Comparison of ENCODE assay signal across 24 cellular contexts in the genomic region with DNA sequence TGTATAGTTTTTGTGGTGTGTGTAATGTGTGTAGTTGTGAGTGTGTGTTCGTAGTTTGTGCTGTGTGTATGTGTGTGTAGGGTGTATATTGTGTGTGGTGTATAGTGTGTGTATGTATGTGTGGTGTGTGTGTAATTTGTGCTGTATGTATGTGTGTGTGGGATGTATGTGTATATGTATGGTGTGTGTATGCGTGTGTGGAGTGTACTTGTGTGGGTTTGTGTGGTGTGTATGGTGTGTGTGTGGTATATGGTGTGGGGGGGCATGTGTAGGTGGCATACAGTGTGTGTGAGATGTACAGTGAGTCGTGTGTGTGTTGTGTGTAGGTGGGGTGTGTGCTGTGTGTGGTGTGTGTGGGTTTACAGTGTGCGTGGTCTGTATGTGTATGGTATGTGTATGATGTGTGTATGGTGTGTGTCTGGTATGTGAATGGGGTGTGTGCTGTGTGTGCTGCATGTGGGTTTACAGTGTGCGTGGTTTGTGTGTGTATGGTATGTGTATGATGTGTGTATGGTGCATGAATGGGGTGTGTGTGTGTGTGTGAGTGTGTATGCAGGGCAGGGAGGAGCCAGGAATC.
"Had no signal": no experiment of that assay in that cellular context is flagged by ENCODE, and none has a peak within 500 bp of the region (broad histone marks: within the 10 kb centered on the region; RNA-seq: fewer than 3 reads in every experiment).

No MANE protein-coding gene starts in this region.

- H3K36me3 Mint-ChIP-seq: activated naive CD4-positive, alpha-beta T cell treated with anti-CD3 and anti-CD28 coated beads, Interleukin-2, amount 50 U/mL, for 72 hours; naive B cell; stimulated activated naive B cell treated with anti-CD40 and anti-IgM and Interleukin-4, amounts not matched to agents 10 μg/mL and 1 μg/mL and 100 μg/mL, for 72 hours had no signal

- ATAC-seq: foreskin keratinocyte; sciatic nerve; stimulated activated naive B cell treated with anti-CD40 and anti-IgM and Interleukin-4, amounts not matched to agents 10 μg/mL and 1 μg/mL and 100 μg/mL, for 72 hours had no signal

- DNase-seq: activated CD4-positive, alpha-beta memory T cell treated with anti-CD3 and anti-CD28 coated beads for 36 hours; activated gamma-delta T cell; activated T-cell treated with anti-CD3 and anti-CD28 coated beads, Interleukin-2, amount 50 U/mL, for 4 hours; amniotic stem cell; brain microvascular endothelial cell; central memory CD4-positive, alpha-beta T cell; dorsolateral prefrontal cortex; endodermal cell; foreskin keratinocyte; glutamatergic neuron; mucosa of descending colon; naive B cell; stimulated activated CD4-positive, alpha-beta T cell treated with anti-CD3 and anti-CD28 coated beads, Interleukin-4, amount 100 ng/mL, for 4 hours; stimulated activated naive B cell treated with anti-CD40 and anti-IgM and Interleukin-4, amounts not matched to agents 10 μg/mL and 1 μg/mL and 100 μg/mL, for 72 hours had no signal

- H3K4me3 Mint-ChIP-seq: activated CD4-positive, alpha-beta memory T cell treated with anti-CD3 and anti-CD28 coated beads for 36 hours; activated T-cell treated with anti-CD3 and anti-CD28 coated beads, Interleukin-2, amount 50 U/mL, for 4 hours; endodermal cell; naive B cell; stimulated activated naive B cell treated with anti-CD40 and anti-IgM and Interleukin-4, amounts not matched to agents 10 μg/mL and 1 μg/mL and 100 μg/mL, for 72 hours; T-helper 2 cell treated with Interferon-gamma antibody and Interleukin-4, amounts not matched to agents 5 μg/mL and 100 μg/mL, for 36 hours had no signal

- H3K27ac Mint-ChIP-seq: activated CD4-positive, alpha-beta memory T cell treated with anti-CD3 and anti-CD28 coated beads for 36 hours; activated naive CD4-positive, alpha-beta T cell treated with anti-CD3 and anti-CD28 coated beads, Interleukin-2, amount 50 U/mL, for 72 hours; endodermal cell; naive B cell; stimulated activated naive B cell treated with anti-CD40 and anti-IgM and Interleukin-4, amounts not matched to agents 10 μg/mL and 1 μg/mL and 100 μg/mL, for 72 hours; T-helper 2 cell treated with Interferon-gamma antibody and Interleukin-4, amounts not matched to agents 5 μg/mL and 100 μg/mL, for 36 hours had no signal

- H3K27ac ChIP-seq: brain microvascular endothelial cell, dorsolateral prefrontal cortex, epithelial cell of prostate, foreskin keratinocyte, SK-N-MC, thyroid gland had no signal

- H3K4me1 ChIP-seq: foreskin keratinocyte had no signal

- H3K9me3 ChIP-seq: mucosa of descending colon, thyroid gland had no signal

- H3K27me3 ChIP-seq: brain microvascular endothelial cell, dorsolateral prefrontal cortex, foreskin keratinocyte, thyroid gland had no signal

- H3K79me2 ChIP-seq: parathyroid adenoma had no signal

- H3K4me3 ChIP-seq: dorsolateral prefrontal cortex, mucosa of descending colon, SK-N-MC, thyroid gland had no signal

- H2AFZ ChIP-seq: parathyroid adenoma had no signal

- FAIRE-seq: colon, keratinocyte, TTC549 had no signal

- H3K36me3 ChIP-seq: brain microvascular endothelial cell, thyroid gland had no signal

- H3K9ac ChIP-seq: parathyroid adenoma had no signal

- H3K27me3 Mint-ChIP-seq: activated CD4-positive, alpha-beta memory T cell treated with anti-CD3 and anti-CD28 coated beads for 36 hours; stimulated activated naive B cell treated with anti-CD40 and anti-IgM and Interleukin-4, amounts not matched to agents 10 μg/mL and 1 μg/mL and 100 μg/mL, for 72 hours had no signal

- H3K9me3 Mint-ChIP-seq: activated CD4-positive, alpha-beta memory T cell treated with anti-CD3 and anti-CD28 coated beads for 36 hours; activated T-cell treated with anti-CD3 and anti-CD28 coated beads, Interleukin-2, amount 50 U/mL, for 4 hours; endodermal cell; naive B cell; stimulated activated naive B cell treated with anti-CD40 and anti-IgM and Interleukin-4, amounts not matched to agents 10 μg/mL and 1 μg/mL and 100 μg/mL, for 72 hours; T-helper 2 cell treated with Interferon-gamma antibody and Interleukin-4, amounts not matched to agents 5 μg/mL and 100 μg/mL, for 36 hours had no signal
